ENCODE assay signal across 19 cellular contexts in genomic region chr2:193810533-193810932, GRCh38.
DNase-seq lines count a peak whose midpoint lies in the region; ATAC-seq lines count a peak whose summit lies in the region.
"Had no signal": no experiment of that assay in that cellular context is flagged by ENCODE, and none has a peak within 500 bp of the region (broad histone marks: within the 10 kb centered on the region; RNA-seq: fewer than 3 reads in every experiment).

No MANE protein-coding gene starts in this region.

- DNase-seq in COLO829 (ENCODE audit: low spot score) = peak; percentile 18
- DNase-seq in NCI-H69 (lab: John Stamatoyannopoulos, UW) = peak; percentile 3
- DNase-seq in astrocyte of the hippocampus (ENCODE audit: low read depth, low spot score) = peak; percentile 56
- peak; percentile 24 for DNase-seq in iris pigment epithelial cell (ENCODE audit: low read depth)
- no peak for DNase-seq in Ammon's horn (ENCODE audit: low spot score)
- DNase-seq in cerebellum (ENCODE audit: low spot score) = no peak
- DNase-seq: COR-L47, GDM1, H9, KG1, NCI-H1048, NCI-H1436, NCI-H1930, NCI-H446, OCI-M1, RPMI8226, SIG-M5 had no signal

- ATAC-seq in GM21367 (IDR thresholded peaks at IDR 0.05; ENCODE audit: unreplicated experiment) (no peak), HG03280 (IDR thresholded peaks at IDR 0.05; ENCODE audit: unreplicated experiment) (no peak)

Comparison
In these comparisons a context has a peak if more than half of its experiments do, and no peak if none do; other contexts are left out.
1. DNase-seq: peak in COLO829 (single experiment), NCI-H69 (single experiment), astrocyte of the hippocampus (single experiment) and iris pigment epithelial cell (single experiment); none in Ammon's horn (single experiment) and cerebellum (single experiment).